In genomic region chr3:21894459-21895083, GRCh38 we compare ENCODE assay signal across 9 cellular contexts.
A peak's percentile ranks its signal among the peaks of the same experiment; 100 is the strongest.
DNase-seq lines count a peak whose midpoint lies in the region; ATAC-seq and TF ChIP-seq lines count a peak whose summit lies in the region.
"Had no signal": no experiment of that assay in that cellular context is flagged by ENCODE, and none has a peak within 500 bp of the region (broad histone marks: within the 10 kb centered on the region; RNA-seq: fewer than 3 reads in every experiment).

No MANE protein-coding gene starts in this region.

- H3K56ac ChIP-seq in H9 (ENCODE audit: insufficient read length, low read depth, low read length), result no peak overlapping the region

- no peak overlapping the region for H2AK5ac ChIP-seq in H9 (ENCODE audit: insufficient read length, low read length)

- H3K4me3 Mint-ChIP-seq in H9, result no peak overlapping the region
- H3K4me3 Mint-ChIP-seq in activated CD4-positive, alpha-beta memory T cell treated with anti-CD3 and anti-CD28 coated beads for 36 hours, result no peak overlapping the region
- H3K4me3 Mint-ChIP-seq: activated CD4-positive, alpha-beta T cell treated with anti-CD3 and anti-CD28 coated beads, Interleukin-2, amount 10 ng/mL, durations not matched to agents 24 days and 14 days had no signal

- H3K23me2 ChIP-seq in H9 (ENCODE audit: insufficient read length, low read depth, low read length, poor library complexity, severe bottlenecking), result no peaks in the 10 kb centered on the region

- CTCF ChIA-PET in activated CD4-positive, alpha-beta memory T cell treated with anti-CD3 and anti-CD28 coated beads for 36 hours (lab: Charles Lee), result no interaction called here

- H3K4me1 Mint-ChIP-seq in H9, result no peaks in the 10 kb centered on the region
- H3K4me1 Mint-ChIP-seq in activated CD4-positive, alpha-beta memory T cell treated with anti-CD3 and anti-CD28 coated beads for 36 hours (ENCODE audit: low read depth), result no peaks in the 10 kb centered on the region
- H3K4me1 Mint-ChIP-seq: activated CD4-positive, alpha-beta T cell treated with anti-CD3 and anti-CD28 coated beads, Interleukin-2, amount 10 ng/mL, durations not matched to agents 24 days and 14 days had no signal

- no peak overlapping the region for H4K91ac ChIP-seq in H9 (ENCODE audit: insufficient read length, low read depth, low read length)

- no peak for TF ChIP-seq POLR2A in gastrocnemius medialis (IDR thresholded peaks at IDR 0.05)

- no peak overlapping the region for H3K4me2 ChIP-seq in H9 (ENCODE audit: insufficient read depth, insufficient read length, low read length)

- no peak overlapping the region for H4K8ac ChIP-seq in H9 (replicated peaks; ENCODE audit: insufficient read length, low read depth, low read length)

- H3K9ac ChIP-seq in H9 (ENCODE audit: extremely low read depth, insufficient read length, low read length), result no peak overlapping the region

- no peaks in the 10 kb centered on the region for H3K4me1 ChIP-seq in H9 (ENCODE audit: insufficient read depth, low read length)
- H3K4me1 ChIP-seq in gastrocnemius medialis, result peaks cover 0 to 9% of the 10 kb centered on the region in 2 donors

- WGBS in H9 (ENCODE audit: extremely low coverage, insufficient read length, low lambda C conversion rate), result no CpG with 5 or more reads among the region's 2 CpGs

- H2BK5ac ChIP-seq in H9 (ENCODE audit: insufficient read length, low read length), result no peak overlapping the region

- H3K9me3 ChIP-seq in H9 (ENCODE audit: control insufficient read depth, low read depth, low read length), result no peaks in the 10 kb centered on the region
- H3K9me3 ChIP-seq in gastrocnemius medialis, result no peaks in the 10 kb centered on the region

- intact Hi-C loops in gastrocnemius medialis (cut with DNase I; ENCODE audit: low total_unique reads), result loop anchor here (1.0 to 5.0 kb wide), 2 partner anchors 142 to 1382 kb away; no protein-coding TSS in a partner anchor
- intact Hi-C loops in activated CD4-positive, alpha-beta memory T cell treated with anti-CD3 and anti-CD28 coated beads for 36 hours (cut with micrococcal nuclease), result loop anchor here (5.0 kb wide), 2 partner anchors 1382 to 1552 kb away; no protein-coding TSS in a partner anchor

- in situ Hi-C loops in gastrocnemius medialis (cut with MboI; ENCODE audit: low sequenced_read_pairs in 4 of 4), result loop anchor here (10.0 to 25.0 kb wide), 3 partner anchors 140 to 1557 kb away; partner anchors contain the start of gene ZNF385D (in 3 of the 4)

- TF ChIP-seq CTCF in H9 (conservative IDR thresholded peaks at IDR 0.05) (peak; percentile 81), gastrocnemius medialis (IDR thresholded peaks at IDR 0.05 in 4 of 5, conservative IDR thresholded peaks at IDR 0.05 in 1 of 5) (peak; percentile 10 to 71 (median 53))

- no peaks in the 10 kb centered on the region for H4K20me1 ChIP-seq in H9 (ENCODE audit: control insufficient read depth, insufficient read depth, insufficient read length)

- no peaks in the 10 kb centered on the region for H3K79me1 ChIP-seq in H9 (ENCODE audit: insufficient read depth, low read depth, low read length, poor library complexity, severe bottlenecking)

- H2BK120ac ChIP-seq in H9 (ENCODE audit: low read depth, low read length, poor library complexity, severe bottlenecking), result no peak overlapping the region

- no peak overlapping the region for H3K4ac ChIP-seq in H9 (ENCODE audit: low read depth, low read length)

- H3K4me3 ChIP-seq in gastrocnemius medialis, result no peak overlapping the region

- no peak overlapping the region for H3K23ac ChIP-seq in H9 (ENCODE audit: insufficient read length, low read depth, low read length)

- H3T11ph ChIP-seq in H9 (ENCODE audit: low read length), result no peak overlapping the region

- no peak overlapping the region for H3K27ac ChIP-seq in H9 (ENCODE audit: insufficient read length, low read depth, low read length)
- H3K27ac ChIP-seq in gastrocnemius medialis, result no peak overlapping the region

- H2BK15ac ChIP-seq in H9 (ENCODE audit: low read depth, low read length), result no peak overlapping the region

- no peak overlapping the region for H4K5ac ChIP-seq in H9 (ENCODE audit: insufficient read length, low read depth, low read length)

- no peak overlapping the region for H2AFZ ChIP-seq in H9 (ENCODE audit: low read length)

- H2BK12ac ChIP-seq in H9 (ENCODE audit: insufficient read length, low read depth, low read length), result no peak overlapping the region

- no peaks in the 10 kb centered on the region for H3K27me3 Mint-ChIP-seq in H9 (ENCODE audit: low read depth)
- H3K27me3 Mint-ChIP-seq in activated CD4-positive, alpha-beta memory T cell treated with anti-CD3 and anti-CD28 coated beads for 36 hours, result no peaks in the 10 kb centered on the region
- H3K27me3 Mint-ChIP-seq: activated CD4-positive, alpha-beta T cell treated with anti-CD3 and anti-CD28 coated beads, Interleukin-2, amount 10 ng/mL, durations not matched to agents 24 days and 14 days had no signal

- H3K79me2 ChIP-seq in H9 (ENCODE audit: insufficient read depth, low read length), result no peaks in the 10 kb centered on the region

- H3K36me3 Mint-ChIP-seq in H9 (ENCODE audit: insufficient read depth in 1 of 3, low read depth in 3 of 3), result no peaks in the 10 kb centered on the region
- H3K36me3 Mint-ChIP-seq in activated CD4-positive, alpha-beta memory T cell treated with anti-CD3 and anti-CD28 coated beads for 36 hours, result no peaks in the 10 kb centered on the region

- H3K27ac Mint-ChIP-seq in H9, result no peak overlapping the region
- no peak overlapping the region for H3K27ac Mint-ChIP-seq in activated CD4-positive, alpha-beta memory T cell treated with anti-CD3 and anti-CD28 coated beads for 36 hours
- H3K27ac Mint-ChIP-seq: activated CD4-positive, alpha-beta T cell treated with anti-CD3 and anti-CD28 coated beads, Interleukin-2, amount 10 ng/mL, durations not matched to agents 24 days and 14 days had no signal

- H3K27me3 ChIP-seq in H9 (ENCODE audit: insufficient read depth, low read length) (no peaks in the 10 kb centered on the region), gastrocnemius medialis (no peaks in the 10 kb centered on the region)

- H3K36me3 ChIP-seq in gastrocnemius medialis, result no peaks in the 10 kb centered on the region

- ATAC-seq in gastrocnemius medialis (no peak), GM18870 (IDR thresholded peaks at IDR 0.05; ENCODE audit: unreplicated experiment) (no peak)

- no peak overlapping the region for H2BK20ac ChIP-seq in H9 (ENCODE audit: low read depth, low read length, poor library complexity, severe bottlenecking)

- H3K18ac ChIP-seq in H9 (ENCODE audit: insufficient read length, low read depth, low read length), result no peak overlapping the region

- DNase-seq in H9 (no peak), RPMI7951 (ENCODE audit: low read depth) (peak; percentile 1), fibroblast of the conjunctiva (ENCODE audit: low read depth) (peak; percentile 26), gastrocnemius medialis (no peak), NCI-H2029 treated with DMSO at 0.1 percent for 48 hours (lab: John Stamatoyannopoulos, UW) (no peak), HuH-7 (ENCODE audit: low spot score) (no peak)
- no peak for DNase-seq in activated CD4-positive, alpha-beta memory T cell treated with anti-CD3 and anti-CD28 coated beads for 36 hours
- DNase-seq: activated CD4-positive, alpha-beta T cell treated with anti-CD3 and anti-CD28 coated beads, Interleukin-2, amount 10 ng/mL, durations not matched to agents 24 days and 14 days had no signal

- H3K14ac ChIP-seq in H9 (ENCODE audit: insufficient read depth, low read length), result no peak overlapping the region

- POLR2A ChIA-PET in activated CD4-positive, alpha-beta memory T cell treated with anti-CD3 and anti-CD28 coated beads for 36 hours (lab: Charles Lee), result no interaction called here

- no peaks in the 10 kb centered on the region for H3K9me3 Mint-ChIP-seq in H9
- no peaks in the 10 kb centered on the region for H3K9me3 Mint-ChIP-seq in activated CD4-positive, alpha-beta memory T cell treated with anti-CD3 and anti-CD28 coated beads for 36 hours
- H3K9me3 Mint-ChIP-seq: activated CD4-positive, alpha-beta T cell treated with anti-CD3 and anti-CD28 coated beads, Interleukin-2, amount 10 ng/mL, durations not matched to agents 24 days and 14 days had no signal

Comparison
In these comparisons a context has a peak if more than half of its experiments do, and no peak if none do; other contexts are left out.
1. DNase-seq: peak in RPMI7951 (single experiment) and fibroblast of the conjunctiva (single experiment); none in H9 (single experiment), gastrocnemius medialis (0 of 2), activated CD4-positive, alpha-beta memory T cell treated with anti-CD3 and anti-CD28 coated beads for 36 hours (single experiment), NCI-H2029 treated with DMSO at 0.1 percent for 48 hours (single experiment) and HuH-7 (single experiment).